8 cellular contexts compared by ENCODE assay signal in the genomic region with DNA sequence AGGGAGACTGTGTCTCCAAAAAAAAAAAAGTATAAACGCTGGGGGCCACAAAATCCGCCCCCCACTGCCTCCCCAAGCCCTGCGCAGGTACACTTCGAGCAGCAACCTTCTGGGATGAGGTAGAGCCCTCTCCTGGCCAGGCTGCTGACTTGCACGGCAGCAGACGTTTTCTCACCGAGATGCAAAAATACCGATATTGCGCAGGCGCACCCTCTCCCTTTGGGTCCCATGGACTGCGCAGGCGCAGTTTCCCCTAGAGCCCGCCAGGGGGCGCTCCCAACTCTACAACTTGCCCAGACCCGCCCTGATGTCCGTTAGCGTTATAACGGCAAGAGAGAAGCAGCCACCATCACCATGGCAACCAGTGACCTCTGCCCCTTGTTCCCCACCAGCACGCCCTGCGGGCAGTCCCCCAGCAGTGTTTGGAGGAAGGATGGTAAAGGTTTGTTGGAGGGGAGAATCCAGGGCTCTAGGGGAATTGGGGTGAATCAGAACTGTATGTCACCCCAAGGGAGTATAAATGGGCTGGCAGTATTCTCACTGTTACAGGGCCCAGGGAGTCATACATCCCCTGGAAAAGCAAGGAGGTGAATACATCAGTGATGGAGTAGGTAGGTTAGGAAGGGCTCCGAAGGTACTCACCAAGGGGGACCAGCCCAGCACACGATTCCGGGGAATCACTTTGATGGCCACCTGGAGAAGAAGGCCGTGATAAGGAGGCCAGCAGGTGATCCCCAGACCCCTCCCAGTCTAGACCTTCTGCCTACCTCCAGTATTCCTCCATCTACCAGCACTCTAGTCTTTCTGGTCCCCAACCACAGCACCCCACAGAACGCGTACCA. TPM values are rescaled to one million over a fixed set of nuclear protein-coding genes. Genes with fewer than 3 reads are reported as not detected.
DNase-seq lines count a peak whose midpoint lies in the region; ATAC-seq and FAIRE-seq lines count a peak whose summit lies in the region.

No MANE protein-coding gene starts in this region.

- DNase-seq in 8988T (peak; percentile 81), GM18507 (ENCODE audit: extremely low spot score, insufficient read length, low read depth) (peak; percentile 54), NCI-H524 treated with DMSO at 0.1 percent for 48 hours (lab: John Stamatoyannopoulos, UW) (peak; percentile 59), left colon (peak; percentile 88 to 90)
- peak; percentile 89 for DNase-seq in activated CD4-positive, alpha-beta T cell treated with anti-CD3 and anti-CD28 coated beads for 48 hours
- peak; percentile 72 to 82 for DNase-seq in stimulated activated CD4-positive, alpha-beta T cell treated with anti-CD3 and anti-CD28 coated beads, Interleukin-1b, Interleukin-23, amount 100 ng/mL, for 4 hours (ENCODE audit: low read depth in 2 of 2)

- FAIRE-seq in GM18507 (lab: Jason Lieb, UNC): peak; percentile 100
- peak; percentile 89 for FAIRE-seq in colon (lab: Jason Lieb, UNC)

- ATAC-seq in HG03442 (IDR thresholded peaks at IDR 0.05; ENCODE audit: unreplicated experiment): peak; percentile 37
- peak; percentile 67 for ATAC-seq in left colon

- intact Hi-C loops in left colon (cut with DNase I, micrococcal nuclease): no loop called here

RNA-seq across cellular contexts. Expression of gene PIM2, which starts 1.5 kb away (rescaled TPM):
- 10 to 100 TPM; 11.6 to 20.4 TPM for total RNA-seq in left colon

RNA-seq across cellular contexts. Expression of gene SLC35A2, which starts 5.9 kb away (rescaled TPM):
- total RNA-seq in left colon: 10 to 100 TPM; 50.0 to 60.6 TPM

RNA-seq across cellular contexts. Expression of gene PQBP1, which starts 19.6 kb away (rescaled TPM):
- total RNA-seq in left colon: 10 to 100 TPM; 68.8 to 70.5 TPM

RNA-seq across cellular contexts. Expression of gene TIMM17B, which starts 19.8 kb away (rescaled TPM):
- 10 to 100 TPM; 44.6 to 46.7 TPM for total RNA-seq in left colon

RNA-seq across cellular contexts. Expression of gene OTUD5, which starts 40.0 kb away (rescaled TPM):
- 10 to 100 TPM; 37.2 to 44.2 TPM for total RNA-seq in left colon

Comparison
In these comparisons a context has a peak if more than half of its experiments do, and no peak if none do; other contexts are left out.
1. Peak in every context shown above with its lines: DNase-seq and ATAC-seq.